Comparison of ENCODE assay signal across 1 cellular context in the genomic region with DNA sequence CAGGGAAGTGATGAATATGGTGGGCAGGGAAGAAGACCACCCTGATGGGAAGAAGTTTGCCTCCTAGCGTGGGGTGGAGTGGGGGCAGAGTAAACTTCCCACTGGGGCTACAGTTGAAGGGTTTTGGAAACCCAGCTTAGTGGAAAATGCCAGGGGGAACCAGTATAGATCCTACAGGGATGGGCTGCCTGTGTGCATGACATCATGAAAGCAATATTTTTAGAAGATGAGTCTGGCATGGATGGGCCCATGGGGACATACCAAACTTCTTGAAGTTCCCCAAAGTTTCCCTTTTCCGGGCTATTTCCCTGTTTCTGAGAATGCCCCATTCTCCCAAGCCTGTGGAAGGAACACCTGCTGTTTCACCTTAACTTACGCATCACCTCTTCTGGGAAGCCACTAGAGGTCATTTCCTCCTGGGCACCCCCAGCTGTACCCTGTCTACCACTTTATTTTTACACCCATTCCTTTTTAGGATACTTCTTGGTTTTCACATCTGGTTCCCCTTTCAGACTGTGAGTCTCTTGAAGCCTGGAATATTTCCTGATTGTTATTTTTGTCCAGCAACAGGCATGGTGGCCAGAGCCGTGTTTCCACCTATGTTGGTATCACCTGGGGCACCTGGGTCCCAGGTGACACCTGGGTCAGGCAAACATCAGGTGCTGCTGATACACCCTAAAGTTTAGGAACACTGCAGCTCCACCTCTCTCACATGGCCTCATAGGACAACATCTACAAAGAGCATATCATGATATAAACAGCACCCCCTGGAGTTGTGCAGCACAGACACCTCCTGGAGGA.
TF ChIP-seq lines count a peak whose summit lies in the region.

No MANE protein-coding gene starts in this region.

TF ChIP-seq in H1, 55 proteins besides CTCF, POLR2A, EP300 and RAD21:
- TF ChIP-seq, protein P1, sequence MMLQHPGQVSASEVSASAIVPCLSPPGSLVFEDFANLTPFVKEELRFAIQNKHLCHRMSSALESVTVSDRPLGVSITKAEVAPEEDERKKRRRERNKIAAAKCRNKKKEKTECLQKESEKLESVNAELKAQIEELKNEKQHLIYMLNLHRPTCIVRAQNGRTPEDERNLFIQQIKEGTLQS (IDR thresholded peaks at IDR 0.05; ENCODE audit: insufficient read depth, low read depth, low read length), result no peak
- TF ChIP-seq RBBP5 (IDR thresholded peaks at IDR 0.05; ENCODE audit: borderline replicate concordance, low read depth, low read length), result no peak
- TF ChIP-seq JUN (IDR thresholded peaks at IDR 0.05; ENCODE audit: low read depth, low read length), result no peak
- TF ChIP-seq POLR2AphosphoS5 (IDR thresholded peaks at IDR 0.05; ENCODE audit: low read depth, low read length), result no peak
- TF ChIP-seq, protein P2, sequence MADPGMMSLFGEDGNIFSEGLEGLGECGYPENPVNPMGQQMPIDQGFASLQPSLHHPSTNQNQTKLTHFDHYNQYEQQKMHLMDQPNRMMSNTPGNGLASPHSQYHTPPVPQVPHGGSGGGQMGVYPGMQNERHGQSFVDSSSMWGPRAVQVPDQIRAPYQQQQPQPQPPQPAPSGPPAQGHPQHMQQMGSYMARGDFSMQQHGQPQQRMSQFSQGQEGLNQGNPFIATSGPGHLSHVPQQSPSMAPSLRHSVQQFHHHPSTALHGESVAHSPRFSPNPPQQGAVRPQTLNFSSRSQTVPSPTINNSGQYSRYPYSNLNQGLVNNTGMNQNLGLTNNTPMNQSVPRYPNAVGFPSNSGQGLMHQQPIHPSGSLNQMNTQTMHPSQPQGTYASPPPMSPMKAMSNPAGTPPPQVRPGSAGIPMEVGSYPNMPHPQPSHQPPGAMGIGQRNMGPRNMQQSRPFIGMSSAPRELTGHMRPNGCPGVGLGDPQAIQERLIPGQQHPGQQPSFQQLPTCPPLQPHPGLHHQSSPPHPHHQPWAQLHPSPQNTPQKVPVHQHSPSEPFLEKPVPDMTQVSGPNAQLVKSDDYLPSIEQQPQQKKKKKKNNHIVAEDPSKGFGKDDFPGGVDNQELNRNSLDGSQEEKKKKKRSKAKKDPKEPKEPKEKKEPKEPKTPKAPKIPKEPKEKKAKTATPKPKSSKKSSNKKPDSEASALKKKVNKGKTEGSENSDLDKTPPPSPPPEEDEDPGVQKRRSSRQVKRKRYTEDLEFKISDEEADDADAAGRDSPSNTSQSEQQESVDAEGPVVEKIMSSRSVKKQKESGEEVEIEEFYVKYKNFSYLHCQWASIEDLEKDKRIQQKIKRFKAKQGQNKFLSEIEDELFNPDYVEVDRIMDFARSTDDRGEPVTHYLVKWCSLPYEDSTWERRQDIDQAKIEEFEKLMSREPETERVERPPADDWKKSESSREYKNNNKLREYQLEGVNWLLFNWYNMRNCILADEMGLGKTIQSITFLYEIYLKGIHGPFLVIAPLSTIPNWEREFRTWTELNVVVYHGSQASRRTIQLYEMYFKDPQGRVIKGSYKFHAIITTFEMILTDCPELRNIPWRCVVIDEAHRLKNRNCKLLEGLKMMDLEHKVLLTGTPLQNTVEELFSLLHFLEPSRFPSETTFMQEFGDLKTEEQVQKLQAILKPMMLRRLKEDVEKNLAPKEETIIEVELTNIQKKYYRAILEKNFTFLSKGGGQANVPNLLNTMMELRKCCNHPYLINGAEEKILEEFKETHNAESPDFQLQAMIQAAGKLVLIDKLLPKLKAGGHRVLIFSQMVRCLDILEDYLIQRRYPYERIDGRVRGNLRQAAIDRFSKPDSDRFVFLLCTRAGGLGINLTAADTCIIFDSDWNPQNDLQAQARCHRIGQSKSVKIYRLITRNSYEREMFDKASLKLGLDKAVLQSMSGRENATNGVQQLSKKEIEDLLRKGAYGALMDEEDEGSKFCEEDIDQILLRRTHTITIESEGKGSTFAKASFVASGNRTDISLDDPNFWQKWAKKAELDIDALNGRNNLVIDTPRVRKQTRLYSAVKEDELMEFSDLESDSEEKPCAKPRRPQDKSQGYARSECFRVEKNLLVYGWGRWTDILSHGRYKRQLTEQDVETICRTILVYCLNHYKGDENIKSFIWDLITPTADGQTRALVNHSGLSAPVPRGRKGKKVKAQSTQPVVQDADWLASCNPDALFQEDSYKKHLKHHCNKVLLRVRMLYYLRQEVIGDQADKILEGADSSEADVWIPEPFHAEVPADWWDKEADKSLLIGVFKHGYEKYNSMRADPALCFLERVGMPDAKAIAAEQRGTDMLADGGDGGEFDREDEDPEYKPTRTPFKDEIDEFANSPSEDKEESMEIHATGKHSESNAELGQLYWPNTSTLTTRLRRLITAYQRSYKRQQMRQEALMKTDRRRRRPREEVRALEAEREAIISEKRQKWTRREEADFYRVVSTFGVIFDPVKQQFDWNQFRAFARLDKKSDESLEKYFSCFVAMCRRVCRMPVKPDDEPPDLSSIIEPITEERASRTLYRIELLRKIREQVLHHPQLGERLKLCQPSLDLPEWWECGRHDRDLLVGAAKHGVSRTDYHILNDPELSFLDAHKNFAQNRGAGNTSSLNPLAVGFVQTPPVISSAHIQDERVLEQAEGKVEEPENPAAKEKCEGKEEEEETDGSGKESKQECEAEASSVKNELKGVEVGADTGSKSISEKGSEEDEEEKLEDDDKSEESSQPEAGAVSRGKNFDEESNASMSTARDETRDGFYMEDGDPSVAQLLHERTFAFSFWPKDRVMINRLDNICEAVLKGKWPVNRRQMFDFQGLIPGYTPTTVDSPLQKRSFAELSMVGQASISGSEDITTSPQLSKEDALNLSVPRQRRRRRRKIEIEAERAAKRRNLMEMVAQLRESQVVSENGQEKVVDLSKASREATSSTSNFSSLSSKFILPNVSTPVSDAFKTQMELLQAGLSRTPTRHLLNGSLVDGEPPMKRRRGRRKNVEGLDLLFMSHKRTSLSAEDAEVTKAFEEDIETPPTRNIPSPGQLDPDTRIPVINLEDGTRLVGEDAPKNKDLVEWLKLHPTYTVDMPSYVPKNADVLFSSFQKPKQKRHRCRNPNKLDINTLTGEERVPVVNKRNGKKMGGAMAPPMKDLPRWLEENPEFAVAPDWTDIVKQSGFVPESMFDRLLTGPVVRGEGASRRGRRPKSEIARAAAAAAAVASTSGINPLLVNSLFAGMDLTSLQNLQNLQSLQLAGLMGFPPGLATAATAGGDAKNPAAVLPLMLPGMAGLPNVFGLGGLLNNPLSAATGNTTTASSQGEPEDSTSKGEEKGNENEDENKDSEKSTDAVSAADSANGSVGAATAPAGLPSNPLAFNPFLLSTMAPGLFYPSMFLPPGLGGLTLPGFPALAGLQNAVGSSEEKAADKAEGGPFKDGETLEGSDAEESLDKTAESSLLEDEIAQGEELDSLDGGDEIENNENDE (IDR thresholded peaks at IDR 0.05; ENCODE audit: insufficient replicate concordance, low read length), result no peak
- no peak for TF ChIP-seq SP2 (IDR thresholded peaks at IDR 0.05; ENCODE audit: low read length)
- TF ChIP-seq SP1 (IDR thresholded peaks at IDR 0.05; ENCODE audit: low read depth, low read length), result no peak
TF ChIP-seq in H1: peak in this region for 0.
